Comparison of ENCODE assay signal across 9 cellular contexts in genomic region chr5:151141535-151141934, GRCh38. TPM values are rescaled to one million over a fixed set of nuclear protein-coding genes. Genes with fewer than 3 reads are reported as not detected.
DNase-seq lines count a peak whose midpoint lies in the region; ATAC-seq, FAIRE-seq and TF ChIP-seq lines count a peak whose summit lies in the region.
"Had no signal": no experiment of that assay in that cellular context is flagged by ENCODE, and none has a peak within 500 bp of the region (broad histone marks: within the 10 kb centered on the region; RNA-seq: fewer than 3 reads in every experiment).

No MANE protein-coding gene starts in this region.

- no peak for TF ChIP-seq EP300 in transverse colon (IDR thresholded peaks at IDR 0.05; ENCODE audit: low read depth)

- H3K4me3 ChIP-seq in keratinocyte (ENCODE audit: control insufficient read depth in 2 of 3, extremely low read depth in 1 of 3, insufficient read depth in 2 of 3, low read depth in 1 of 3, low read length in 3 of 3), result no peak overlapping the region
- H3K4me3 ChIP-seq in transverse colon, result no peak overlapping the region
- H3K4me3 ChIP-seq: A549 had no signal

- no peaks in the 10 kb centered on the region for H3K79me2 ChIP-seq in keratinocyte (ENCODE audit: control insufficient read depth, insufficient read depth, low read length)

- no peak for TF ChIP-seq POLR2A in transverse colon (IDR thresholded peaks at IDR 0.05)

- peak; percentile 50 for DNase-seq in A172 (ENCODE audit: low spot score)
- DNase-seq in activated effector memory CD4-positive, alpha-beta T cell treated with Interleukin-2 at 50 U/mL for 16 hours, result peak; percentile 39
- DNase-seq in keratinocyte (ENCODE audit: low read depth, low spot score), result no peak
- peak; percentile 59 for DNase-seq in transverse colon
- DNase-seq in NCI-H1694 treated with DMSO at 0.1 percent for 48 hours (lab: John Stamatoyannopoulos, UW), result no peak
- DNase-seq in NCI-H2196 treated with DMSO at 0.1 percent for 48 hours (lab: John Stamatoyannopoulos, UW; ENCODE audit: unreplicated experiment), result no peak

- no peaks in the 10 kb centered on the region for H3K9me1 ChIP-seq in keratinocyte (ENCODE audit: control insufficient read depth, extremely low read depth, insufficient read depth, low read length)

- H3K9me3 ChIP-seq in keratinocyte (ENCODE audit: control insufficient read depth, low read depth, low read length) (no peaks in the 10 kb centered on the region), transverse colon (no peaks in the 10 kb centered on the region)
- H3K9me3 ChIP-seq: A549 had no signal

- no peak overlapping the region for H2AFZ ChIP-seq in keratinocyte (ENCODE audit: control insufficient read depth, low read length)

- dilution Hi-C loops in keratinocyte (cut with MboI; ENCODE audit: extremely low pct_ligation_motif_present, low sequenced_read_pairs), result no loop called here

- no peaks in the 10 kb centered on the region for H4K20me1 ChIP-seq in keratinocyte (ENCODE audit: control insufficient read depth, extremely low read depth, insufficient read depth, low read length)

- TF ChIP-seq CTCF in keratinocyte (optimal IDR thresholded peaks at IDR 0.05 in 1 of 3, IDR thresholded peaks at IDR 0.05 in 1 of 3, conservative IDR thresholded peaks at IDR 0.05 in 1 of 3; ENCODE audit: extremely low read depth in 1 of 3, insufficient read depth in 2 of 3, low read length in 3 of 3), result no peak
- TF ChIP-seq CTCF in transverse colon (IDR thresholded peaks at IDR 0.05), result no peak

- H3K9ac ChIP-seq in keratinocyte (ENCODE audit: control insufficient read depth, extremely low read depth, insufficient read depth, low read length), result no peak overlapping the region

- H3K27ac ChIP-seq in keratinocyte (ENCODE audit: control insufficient read depth, insufficient read depth, low read length) (no peak overlapping the region), transverse colon (peak overlapping the region; percentile 20 to 64 (median 55))
- H3K27ac ChIP-seq: A549 had no signal

- intact Hi-C loops in transverse colon (cut with DNase I; ENCODE audit: low total_unique reads), result no loop called here

- no peaks in the 10 kb centered on the region for H3K36me3 ChIP-seq in keratinocyte (ENCODE audit: control insufficient read depth in 2 of 2, extremely low read depth in 1 of 2, insufficient read depth in 2 of 2, low read length in 2 of 2)
- H3K36me3 ChIP-seq in transverse colon, result peaks cover 0 to 15% (median 4%) of the 10 kb centered on the region in 4 donors

- 38 to 64% methylated on average over 5 to 15 of the region's 15 CpGs for WGBS in transverse colon (ENCODE audit: low coverage in 1 of 2), 2 donors

- peak overlapping the region; percentile 22 for H3K4me2 ChIP-seq in keratinocyte (ENCODE audit: control insufficient read depth, extremely low read depth, insufficient read depth, low read depth, low read length)
- H3K4me2 ChIP-seq: A549 had no signal

- peaks cover 11% of the 10 kb centered on the region for H3K27me3 ChIP-seq in keratinocyte (ENCODE audit: control insufficient read depth, extremely low read depth, insufficient read depth, low read length)
- H3K27me3 ChIP-seq in transverse colon, result no peaks in the 10 kb centered on the region

- H3K4me1 ChIP-seq in keratinocyte (ENCODE audit: control insufficient read depth, extremely low read depth, insufficient read depth, low read length) (peaks cover 6% of the 10 kb centered on the region), transverse colon (peaks cover 38 to 55% (median 41%) of the 10 kb centered on the region in 4 donors)
- H3K4me1 ChIP-seq: A549 had no signal

- ATAC-seq in GM19468 (IDR thresholded peaks at IDR 0.05; ENCODE audit: extremely low read depth, unreplicated experiment) (peak; percentile 93), HG03521 (IDR thresholded peaks at IDR 0.05; ENCODE audit: unreplicated experiment) (peak; percentile 93)
- ATAC-seq: A549 had no signal

- FAIRE-seq in keratinocyte (lab: Jason Lieb, UNC), result no peak
- FAIRE-seq: A549 had no signal

- in situ Hi-C loops in transverse colon (cut with MboI; ENCODE audit: low pct_ligation_motif_present in 1 of 4, low pct_unique_long_range_greater_than_20kb in 1 of 4, low sequenced_read_pairs in 3 of 4), result no loop called here

RNA-seq across cellular contexts. Expression of gene ANXA6, which starts 16.0 kb away (rescaled TPM):
- total RNA-seq in A172 (2014; rRNA removed; shearing (Covaris generic)), result 424 and 507 TPM in 2 replicates
- 37.0 to 58.2 TPM (median 43.8 TPM) in 3 replicates for polyA plus RNA-seq in keratinocyte
- polyA plus RNA-seq in keratinocyte (2011; ENCODE audit: low read depth), result 1.7 TPM
- polyA plus RNA-seq in keratinocyte (2011; cell fraction: cytosol; rRNA removed), result 21.0 and 25.0 TPM in 2 replicates
- 19.0 and 21.7 TPM in 2 replicates for polyA plus RNA-seq in keratinocyte (2011; cell fraction: nucleus; rRNA removed)
- polyA plus RNA-seq in keratinocyte (2012; ENCODE audit: low replicate concordance), result 0.92 and 59.9 TPM in 2 replicates
- 42.3 to 61.6 TPM (median 44.7 TPM) in 3 replicates for polyA minus RNA-seq in keratinocyte
- polyA minus RNA-seq in keratinocyte (2011; cell fraction: cytosol; rRNA and poly(A)+ RNA removed), result 31.8 TPM
- 10.0 and 16.7 TPM in 2 replicates for polyA minus RNA-seq in keratinocyte (2011; cell fraction: nucleus; rRNA and poly(A)+ RNA removed)
- total RNA-seq in transverse colon, result 10 to 100 TPM; 19.1 to 79.0 (median 55.3) TPM

Comparison
In these comparisons a context has a peak if more than half of its experiments do, and no peak if none do; other contexts are left out.
1. DNase-seq: peak in A172 (single experiment), activated effector memory CD4-positive, alpha-beta T cell treated with Interleukin-2 at 50 U/mL for 16 hours (single experiment) and transverse colon (single experiment); none in keratinocyte (single experiment), NCI-H1694 treated with DMSO at 0.1 percent for 48 hours (single experiment) and NCI-H2196 treated with DMSO at 0.1 percent for 48 hours (single experiment).